8 cellular contexts compared by ENCODE assay signal in the genomic region with DNA sequence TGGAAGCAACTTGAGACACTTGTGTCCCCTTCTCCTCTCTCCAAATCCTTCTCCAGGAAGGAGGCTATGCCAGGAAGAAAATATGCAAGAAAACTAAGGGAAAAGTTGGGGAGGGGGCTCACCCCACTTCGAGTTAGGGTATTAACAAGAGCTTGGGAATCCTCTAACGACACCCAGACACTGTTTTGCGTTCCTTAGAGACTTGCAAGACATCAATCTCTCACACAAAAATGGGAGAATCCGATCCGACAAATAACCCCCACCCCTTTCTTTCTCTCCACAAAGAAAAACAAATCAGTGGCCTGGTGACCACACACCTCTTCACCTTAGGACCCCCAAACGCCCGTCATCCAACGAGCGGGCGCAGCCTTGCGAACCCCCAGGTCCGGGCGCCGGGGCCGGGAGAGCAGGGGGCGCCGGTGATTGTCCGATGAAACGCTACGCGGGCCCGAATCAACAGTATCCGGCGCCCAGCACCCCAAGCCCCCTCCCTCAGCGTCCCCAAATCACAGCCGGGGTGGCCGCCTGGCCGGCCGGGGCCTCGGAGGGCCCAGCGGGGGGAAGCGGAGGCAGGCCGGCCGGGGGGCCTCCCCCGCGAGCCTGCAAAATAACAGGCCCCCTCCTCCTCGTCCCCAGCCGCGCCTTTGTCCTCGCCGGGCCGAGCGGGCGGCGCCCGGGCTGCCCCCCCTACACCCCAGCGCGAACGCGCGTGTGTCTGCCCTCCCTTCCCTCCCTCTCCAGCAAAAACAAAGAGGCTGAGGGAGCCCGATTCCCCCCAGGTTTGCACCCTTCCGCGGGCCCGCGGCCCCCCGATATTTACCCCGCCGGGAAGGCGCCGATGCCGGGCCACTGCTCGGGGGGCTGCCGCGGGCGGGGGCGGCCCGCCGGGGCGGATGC. TPM values are rescaled to one million over a fixed set of nuclear protein-coding genes. Genes with fewer than 3 reads are reported as not detected.
DNase-seq lines count a peak whose midpoint lies in the region; ATAC-seq and TF ChIP-seq lines count a peak whose summit lies in the region.

No MANE protein-coding gene starts in this region.

- intact Hi-C loops in colonic mucosa (cut with DNase I) (no loop called here), spleen (cut with DNase I; ENCODE audit: low total_unique reads) (no loop called here)

- peaks cover 54% of the 10 kb centered on the region for H3K79me2 ChIP-seq in Loucy (ENCODE audit: insufficient read depth, low read length)

- H3K27me3 ChIP-seq in Loucy (ENCODE audit: insufficient read depth, low read length, poor library complexity, severe bottlenecking) (peaks cover 4% of the 10 kb centered on the region), colonic mucosa (no peaks in the 10 kb centered on the region), kidney epithelial cell (ENCODE audit: control insufficient read depth, insufficient read depth, low read length) (no peaks in the 10 kb centered on the region), spleen (replicated peaks in 1 of 7) (peaks cover 0 to 6% (median 0%) of the 10 kb centered on the region in 7 donors)

- H3K36me3 ChIP-seq in Loucy (ENCODE audit: insufficient read depth, low read length), result peaks cover 16% of the 10 kb centered on the region; the same call in 1 of the 2 replicates
- no peaks in the 10 kb centered on the region for H3K36me3 ChIP-seq in colonic mucosa
- peaks cover 5% of the 10 kb centered on the region for H3K36me3 ChIP-seq in kidney epithelial cell (ENCODE audit: control insufficient read depth, insufficient read depth, low read length)
- H3K36me3 ChIP-seq in spleen, result peaks cover 0 to 19% (median 0%) of the 10 kb centered on the region in 6 donors

- H3K4me3 ChIP-seq in Loucy (ENCODE audit: low read length, poor library complexity, severe bottlenecking), result peak overlapping the region; percentile 95
- peak overlapping the region; percentile 68 for H3K4me3 ChIP-seq in colonic mucosa
- H3K4me3 ChIP-seq in kidney epithelial cell (ENCODE audit: low read depth, low read length), result peak overlapping the region; percentile 84
- H3K4me3 ChIP-seq in spleen, result peak overlapping the region; percentile 47 to 85 (median 56)

- no peaks in the 10 kb centered on the region for H3K9me2 ChIP-seq in Loucy (replicated peaks; ENCODE audit: low read depth, low read length)

- DNase-seq in NCI-H2196 (lab: John Stamatoyannopoulos, UW; ENCODE audit: unreplicated experiment) (peak; percentile 7), NCI-H2196 treated with DMSO at 0.1 percent for 48 hours (lab: John Stamatoyannopoulos, UW; ENCODE audit: unreplicated experiment) (no peak), colonic mucosa (peak; percentile 60), kidney epithelial cell (ENCODE audit: low read depth) (no peak), spleen (peak; percentile 90)
- peak; percentile 51 to 52 for DNase-seq in activated CD4-positive, alpha-beta T cell treated with anti-CD3 and anti-CD28 coated beads for 4 hours

- H3K27ac ChIP-seq in colonic mucosa (peak overlapping the region; percentile 94), spleen (peak overlapping the region; percentile 93 to 97 (median 96))

- H3K9ac ChIP-seq in Loucy (ENCODE audit: low read depth, low read length, poor library complexity, severe bottlenecking) (peak overlapping the region; percentile 95), colonic mucosa (ENCODE audit: low read depth in 2 of 2, low read length in 2 of 2) (peak overlapping the region; percentile 90 to 93)

- no peak for TF ChIP-seq CTCF in Loucy (conservative IDR thresholded peaks at IDR 0.05; ENCODE audit: low read length)
- no peak for TF ChIP-seq CTCF in colonic mucosa (IDR thresholded peaks at IDR 0.05)
- no peak for TF ChIP-seq CTCF in kidney epithelial cell (IDR thresholded peaks at IDR 0.05; ENCODE audit: insufficient read depth, low read length, poor library complexity, severe bottlenecking)
- no peak for TF ChIP-seq CTCF in spleen (IDR thresholded peaks at IDR 0.05 in 8 of 11, conservative IDR thresholded peaks at IDR 0.05 in 3 of 11)

- 1 to 2% (median 1%) methylated on average over 22 to 69 of the region's 70 CpGs for WGBS in spleen, 5 donors

- peak overlapping the region; percentile 89 for H3K4me2 ChIP-seq in Loucy (ENCODE audit: low read depth, low read length, poor library complexity, severe bottlenecking)

- peaks cover 39% of the 10 kb centered on the region for H3K4me1 ChIP-seq in Loucy (ENCODE audit: insufficient read depth, low read length, poor library complexity, severe bottlenecking)
- peaks cover 4% of the 10 kb centered on the region for H3K4me1 ChIP-seq in colonic mucosa
- peaks cover 38 to 71% (median 65%) of the 10 kb centered on the region in 6 donors for H3K4me1 ChIP-seq in spleen

- H4K20me1 ChIP-seq in Loucy (ENCODE audit: insufficient read depth, low read length, poor library complexity, severe bottlenecking), result peaks cover 48% of the 10 kb centered on the region

- ATAC-seq in GM18909 (IDR thresholded peaks at IDR 0.05; ENCODE audit: poor library complexity, unreplicated experiment), result no peak

- peaks cover 5% of the 10 kb centered on the region; the same call in 1 of the 2 replicates for H3F3A ChIP-seq in Loucy (ENCODE audit: low read depth)

- H3K9me3 ChIP-seq in Loucy (ENCODE audit: insufficient read depth, low read depth, low read length) (no peaks in the 10 kb centered on the region), colonic mucosa (no peaks in the 10 kb centered on the region), spleen (no peaks in the 10 kb centered on the region)

- no peak for TF ChIP-seq POLR2A in spleen (IDR thresholded peaks at IDR 0.05)

- peak overlapping the region; percentile 81 for H2AFZ ChIP-seq in Loucy (ENCODE audit: low read length)

RNA-seq across cellular contexts. Expression of a gene that starts 0.6 kb away (rescaled TPM):
- total RNA-seq in colonic mucosa, result 10 to 100 TPM; 97.0 to 97.2 TPM
- total RNA-seq in kidney epithelial cell, result 208 and 217 TPM in 2 replicates
- total RNA-seq in spleen, result 100 to 1,000 TPM in 5 of 7 donors, 10 to 100 TPM in 2; 59.0 to 157 (median 110) TPM
- polyA plus RNA-seq in spleen, result 10 to 100 TPM; 32.8 to 73.9 (median 49.0) TPM

RNA-seq across cellular contexts. Expression of a gene that starts 43.8 kb away (rescaled TPM):
- 10 to 100 TPM; 58.8 to 61.6 TPM for total RNA-seq in colonic mucosa
- total RNA-seq in kidney epithelial cell, result 42.6 and 76.8 TPM in 2 replicates
- 100 to 1,000 TPM in 1 of 7 donors, 10 to 100 TPM in 6; 37.1 to 105 (median 65.6) TPM for total RNA-seq in spleen
- polyA plus RNA-seq in spleen, result 10 to 100 TPM in 1 of 3 donors, 1 to 10 TPM in 2; 5.0 to 18.3 (median 7.9) TPM

Comparison
In these comparisons a context has a peak if more than half of its experiments do, and no peak if none do; other contexts are left out.
1. DNase-seq: peak in NCI-H2196 (single experiment), activated CD4-positive, alpha-beta T cell treated with anti-CD3 and anti-CD28 coated beads for 4 hours (2 of 2), colonic mucosa (single experiment) and spleen (single experiment); none in NCI-H2196 treated with DMSO at 0.1 percent for 48 hours (single experiment) and kidney epithelial cell (single experiment).
2. Peak in every context shown above with its lines, with median percentiles within 50 percentile points of each other: H3K4me3 ChIP-seq.